30 cellular contexts compared by ENCODE assay signal in genomic region chr5:154518438-154518867, GRCh38. TPM values are rescaled to one million over a fixed set of nuclear protein-coding genes. Genes with fewer than 3 reads are reported as not detected.
"Had no signal": no experiment of that assay in that cellular context is flagged by ENCODE, and none has a peak within 500 bp of the region (broad histone marks: within the 10 kb centered on the region; RNA-seq: fewer than 3 reads in every experiment).

No MANE protein-coding gene starts in this region.

- H3K4me3 ChIP-seq: ascending aorta, neural progenitor cell, transverse colon, vagina had no signal

- H3K9me3 ChIP-seq: ascending aorta, transverse colon, vagina had no signal

- DNase-seq: activated CD4-positive, alpha-beta T cell treated with anti-CD3 and anti-CD28 coated beads for 1 hour; activated CD4-positive, alpha-beta T cell treated with anti-CD3 and anti-CD28 coated beads, Interleukin-2, amount 50 U/mL, for 1 hour; activated T-cell treated with anti-CD3 and anti-CD28 coated beads, Interleukin-2, amount 50 U/mL, for 1 hour; brain microvascular endothelial cell; effector memory CD4-positive, alpha-beta T cell; head of caudate nucleus; left colon; naive thymus-derived CD8-positive, alpha-beta T cell; retina; stimulated activated CD4-positive, alpha-beta T cell treated with anti-CD3 and anti-CD28 coated beads, Interleukin-2, amount 100 ng/mL, for 48 hours; stimulated activated CD8-positive, alpha-beta memory T cell treated with anti-CD3 and anti-CD28 coated beads, Interleukin-4, amount 100 ng/mL, for 48 hours; stimulated activated naive B cell treated with anti-CD40 and anti-IgM and Interleukin-4, amounts not matched to agents 10 μg/mL and 1 μg/mL and 100 μg/mL, for 72 hours; transverse colon; WERI-Rb-1 had no signal

- H3K27ac ChIP-seq: ascending aorta, brain microvascular endothelial cell, neural progenitor cell, vagina, WERI-Rb-1 had no signal

- H3K36me3 Mint-ChIP-seq: activated naive CD4-positive, alpha-beta T cell treated with anti-CD3 and anti-CD28 coated beads, Interleukin-2, amount 50 U/mL, for 72 hours; memory B cell; naive thymus-derived CD8-positive, alpha-beta T cell; neural progenitor cell; stimulated activated naive B cell treated with anti-CD40 and anti-IgM and Interleukin-4, amounts not matched to agents 10 μg/mL and 1 μg/mL and 100 μg/mL, for 72 hours had no signal

- H3K9ac ChIP-seq: neural progenitor cell had no signal

- H3K36me3 ChIP-seq: ascending aorta, brain microvascular endothelial cell, neural progenitor cell, transverse colon, vagina, WERI-Rb-1 had no signal

- H2AFZ ChIP-seq: neural progenitor cell had no signal

- H3K4me1 ChIP-seq: ascending aorta had no signal

- H3K9me3 Mint-ChIP-seq: activated naive CD4-positive, alpha-beta T cell treated with anti-CD3 and anti-CD28 coated beads, Interleukin-2, amount 50 U/mL, for 72 hours; memory B cell; naive thymus-derived CD8-positive, alpha-beta T cell; neural progenitor cell; stimulated activated naive B cell treated with anti-CD40 and anti-IgM and Interleukin-4, amounts not matched to agents 10 μg/mL and 1 μg/mL and 100 μg/mL, for 72 hours; T-helper 1 cell treated with Interleukin-12 subunit alpha and Interleukin-12 subunit beta and Interleukin-4 antibody, amounts not matched to agents 30 μg/mL and 1 μg/mL, for 36 hours had no signal

- H3K4me1 Mint-ChIP-seq: memory B cell had no signal

- H3K4me2 ChIP-seq: neural progenitor cell had no signal

- FAIRE-seq: colon, frontal cortex, keratinocyte had no signal

- H3K27ac Mint-ChIP-seq: activated naive CD4-positive, alpha-beta T cell treated with anti-CD3 and anti-CD28 coated beads, Interleukin-2, amount 50 U/mL, for 72 hours; memory B cell; naive thymus-derived CD8-positive, alpha-beta T cell; neural progenitor cell; stimulated activated naive B cell treated with anti-CD40 and anti-IgM and Interleukin-4, amounts not matched to agents 10 μg/mL and 1 μg/mL and 100 μg/mL, for 72 hours; T-helper 1 cell treated with Interleukin-12 subunit alpha and Interleukin-12 subunit beta and Interleukin-4 antibody, amounts not matched to agents 30 μg/mL and 1 μg/mL, for 36 hours had no signal

- H3K4me3 Mint-ChIP-seq: memory B cell; naive thymus-derived CD8-positive, alpha-beta T cell; neural progenitor cell; stimulated activated naive B cell treated with anti-CD40 and anti-IgM and Interleukin-4, amounts not matched to agents 10 μg/mL and 1 μg/mL and 100 μg/mL, for 72 hours; T-helper 1 cell treated with Interleukin-12 subunit alpha and Interleukin-12 subunit beta and Interleukin-4 antibody, amounts not matched to agents 30 μg/mL and 1 μg/mL, for 36 hours had no signal

- ATAC-seq: activated naive CD4-positive, alpha-beta T cell treated with anti-CD3 and anti-CD28 coated beads, Interleukin-2, amount 50 U/mL, for 72 hours; left colon; naive thymus-derived CD8-positive, alpha-beta T cell; stimulated activated naive B cell treated with anti-CD40 and anti-IgM and Interleukin-4, amounts not matched to agents 10 μg/mL and 1 μg/mL and 100 μg/mL, for 72 hours had no signal

- H3K27me3 ChIP-seq: vagina had no signal

RNA-seq across cellular contexts. Expression of gene HAND1, which starts 40.4 kb away (rescaled TPM):
- total RNA-seq: activated naive CD4-positive, alpha-beta T cell treated with anti-CD3 and anti-CD28 coated beads, Interleukin-2, amount 50 U/mL, for 72 hours; ascending aorta; dermis microvascular lymphatic vessel endothelial cell; esophagus mucosa; frontal cortex; lower leg skin; naive thymus-derived CD8-positive, alpha-beta T cell; osteoblast; posterior vena cava; temporal lobe; vagina had no signal
- polyA plus RNA-seq: adipose tissue; keratinocyte; naive thymus-derived CD8-positive, alpha-beta T cell had no signal
